In the genomic region with DNA sequence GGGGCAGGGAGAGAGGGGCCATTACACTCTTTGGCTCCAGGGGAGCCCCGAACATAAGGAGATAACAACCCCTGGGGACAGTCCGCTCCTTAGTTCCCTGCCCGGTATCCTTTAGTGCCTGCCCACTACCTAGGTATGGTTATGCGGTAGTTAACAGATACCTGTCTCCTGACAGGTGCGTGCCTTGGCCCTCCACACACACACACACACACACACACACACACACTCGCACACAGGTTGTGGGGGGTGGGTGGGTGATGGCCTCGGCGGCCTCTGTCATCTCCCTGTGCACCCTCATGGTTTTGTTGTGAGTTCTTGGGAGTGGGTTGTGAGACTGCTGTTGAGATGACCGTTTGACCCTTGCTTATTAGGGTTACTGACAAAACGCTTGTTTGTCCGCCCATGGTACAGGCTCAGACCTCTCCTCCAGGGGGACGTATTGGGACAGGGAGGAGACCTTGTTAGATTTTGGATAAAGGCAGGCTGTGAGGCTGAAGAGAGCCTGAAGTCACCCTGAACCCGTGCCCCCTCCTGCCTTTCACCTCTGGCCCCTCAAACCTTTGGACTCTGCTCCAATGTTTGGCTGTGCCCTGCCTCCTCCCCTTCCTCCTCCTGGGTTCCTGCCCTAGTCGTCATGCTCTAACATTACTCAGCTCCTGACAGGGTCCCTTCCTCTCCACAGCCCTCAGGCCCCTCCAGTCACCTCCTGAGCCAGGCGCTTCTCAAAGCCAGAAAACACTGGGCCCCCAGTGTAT, we compare ENCODE assay signal across 8 cellular contexts. TPM values are rescaled to one million over a fixed set of nuclear protein-coding genes. Genes with fewer than 3 reads are reported as not detected.
DNase-seq lines count a peak whose midpoint lies in the region; ATAC-seq and TF ChIP-seq lines count a peak whose summit lies in the region.

No MANE protein-coding gene starts in this region.

- DNase-seq in endothelial cell (ENCODE audit: low spot score) (no peak), neural crest cell (ENCODE audit: low read depth, low spot score) (no peak), NCI-H2196 (lab: John Stamatoyannopoulos, UW; ENCODE audit: unreplicated experiment) (no peak)
- DNase-seq in stimulated activated naive CD4-positive, alpha-beta T cell treated with Interleukin-2 at 50 U/mL for 16 hours (lab: John Stamatoyannopoulos, UW) = no peak

- H3K4me1 ChIP-seq in BLaER1 = peaks cover 95% of the 10 kb centered on the region
- H3K4me1 ChIP-seq in OCI-LY3 (ENCODE audit: low read length) = peaks cover 15% of the 10 kb centered on the region

- TF ChIP-seq CTCF in OCI-LY3 (IDR thresholded peaks at IDR 0.05; ENCODE audit: low read depth, low read length) (no peak), endothelial cell (IDR thresholded peaks at IDR 0.05; ENCODE audit: unreplicated experiment) (no peak), neural crest cell (conservative IDR thresholded peaks at IDR 0.05) (no peak)

- H3K9me3 Mint-ChIP-seq in endothelial cell (ENCODE audit: unreplicated experiment) = no peaks in the 10 kb centered on the region
- H3K9me3 Mint-ChIP-seq in neural crest cell = no peaks in the 10 kb centered on the region

- H3K4me2 ChIP-seq in BLaER1 = peak overlapping the region; percentile 99
- 0 out of 2 replicates have a peak overlapping the region, but pooled peaks have one; percentile 80 for H3K4me2 ChIP-seq in OCI-LY3 (ENCODE audit: low read length)

- H3K27me3 ChIP-seq in BLaER1 = peaks cover 29% of the 10 kb centered on the region
- peaks cover 28% of the 10 kb centered on the region for H3K27me3 ChIP-seq in OCI-LY3 (ENCODE audit: low read depth, low read length)

- H4K20me1 ChIP-seq in BLaER1 (peaks cover 58% of the 10 kb centered on the region), OCI-LY3 (ENCODE audit: insufficient read depth, low read length) (no peaks in the 10 kb centered on the region)

- ATAC-seq in activated CD4-positive, CD25-positive, alpha-beta regulatory T cell treated with anti-CD3 and anti-CD28 coated beads, Interleukin-2, amount 50 U/mL, for 24 hours = no peak
- ATAC-seq in GM19324 (IDR thresholded peaks at IDR 0.05; ENCODE audit: low FRiP score, unreplicated experiment) = no peak

- H3K36me3 ChIP-seq in BLaER1 (no peaks in the 10 kb centered on the region), OCI-LY3 (replicated peaks; ENCODE audit: low read depth, low read length) (no peaks in the 10 kb centered on the region)

- no peak overlapping the region for H2AFZ ChIP-seq in OCI-LY3 (ENCODE audit: low read depth, low read length)

- H3K4me3 Mint-ChIP-seq in endothelial cell (ENCODE audit: unreplicated experiment) = peak overlapping the region; percentile 21
- H3K4me3 Mint-ChIP-seq in neural crest cell = peak overlapping the region; percentile 54

- H3K4me1 Mint-ChIP-seq in endothelial cell (ENCODE audit: unreplicated experiment) (peaks cover 15% of the 10 kb centered on the region), neural crest cell (peaks cover 20% of the 10 kb centered on the region)

- no peaks in the 10 kb centered on the region for H3K79me2 ChIP-seq in OCI-LY3 (ENCODE audit: low read length)

- peak overlapping the region; percentile 85 for H3K4me3 ChIP-seq in BLaER1
- peak overlapping the region; percentile 78; the same call in 1 of the 2 replicates for H3K4me3 ChIP-seq in OCI-LY3 (ENCODE audit: low read length)

- H3K9ac ChIP-seq in BLaER1 (peak overlapping the region; percentile 83), OCI-LY3 (ENCODE audit: low read length) (no peak overlapping the region)

- H3K27ac Mint-ChIP-seq in endothelial cell (ENCODE audit: unreplicated experiment) (peak overlapping the region; percentile 53), neural crest cell (ENCODE audit: unreplicated experiment) (no peak overlapping the region)

- H3K27ac ChIP-seq in BLaER1 = peak overlapping the region; percentile 80
- H3K27ac ChIP-seq in OCI-LY3 (ENCODE audit: low read length) = no peak overlapping the region

- H3K36me3 Mint-ChIP-seq in endothelial cell (ENCODE audit: low read depth, unreplicated experiment) (no peaks in the 10 kb centered on the region), neural crest cell (ENCODE audit: low read depth) (no peaks in the 10 kb centered on the region)

- no peaks in the 10 kb centered on the region for H3K9me3 ChIP-seq in BLaER1
- no peaks in the 10 kb centered on the region for H3K9me3 ChIP-seq in OCI-LY3 (ENCODE audit: insufficient read depth, low read length)

- H3K27me3 Mint-ChIP-seq in endothelial cell (ENCODE audit: unreplicated experiment) = peaks cover 24% of the 10 kb centered on the region
- peaks cover 88% of the 10 kb centered on the region for H3K27me3 Mint-ChIP-seq in neural crest cell (ENCODE audit: low read depth)

RNA-seq across cellular contexts. Expression of a gene that starts 1.0 kb away (rescaled TPM):
- total RNA-seq in endothelial cell (ENCODE audit: unreplicated experiment) (1.2 TPM), neural crest cell (1.2 and 1.4 TPM in 2 replicates)

RNA-seq across cellular contexts. Expression of a gene that starts 38.0 kb away (rescaled TPM):
- 20.9 TPM for total RNA-seq in endothelial cell (ENCODE audit: unreplicated experiment)
- total RNA-seq in neural crest cell = 7.6 and 8.6 TPM in 2 replicates
